Comparison of ENCODE assay signal across 32 cellular contexts in the genomic region with DNA sequence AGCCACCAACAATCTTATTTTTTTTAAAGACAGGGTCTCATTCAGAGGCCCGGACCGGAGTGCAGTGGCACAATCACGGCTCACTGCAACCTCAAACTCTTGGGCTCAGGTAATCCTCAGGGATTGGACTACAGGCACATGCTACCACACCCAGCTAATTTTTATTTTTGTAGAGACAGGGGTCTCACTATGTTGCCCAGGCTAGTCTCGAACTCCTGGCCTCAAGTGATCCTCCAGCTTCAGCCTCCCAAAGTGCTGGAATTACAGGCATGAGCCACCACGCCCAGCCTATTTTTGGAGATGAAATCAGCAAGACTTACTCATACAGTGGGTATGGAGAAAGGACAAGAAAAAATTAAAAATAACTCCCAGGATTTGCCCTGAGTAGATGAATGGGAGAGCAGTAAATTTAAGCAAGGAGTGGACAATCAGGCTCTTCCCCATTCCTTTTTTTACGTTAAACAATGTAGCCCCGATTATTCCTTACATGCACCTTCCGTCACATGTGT. TPM values are rescaled to one million over a fixed set of nuclear protein-coding genes. Genes with fewer than 3 reads are reported as not detected.
A peak's percentile ranks its signal among the peaks of the same experiment; 100 is the strongest.
DNase-seq lines count a peak whose midpoint lies in the region; ATAC-seq and TF ChIP-seq lines count a peak whose summit lies in the region.
"Had no signal": no experiment of that assay in that cellular context is flagged by ENCODE, and none has a peak within 500 bp of the region (broad histone marks: within the 10 kb centered on the region; RNA-seq: fewer than 3 reads in every experiment).

No MANE protein-coding gene starts in this region.

- peak overlapping the region in 1 of 2 donors; percentile 35 for H3K27ac ChIP-seq in coronary artery
- H3K27ac ChIP-seq: A549, cardiac muscle cell, gastrocnemius medialis, KMS-11, Peyer's patch, right atrium auricular region, testis had no signal

- no peak for TF ChIP-seq CTCF in astrocyte of the spinal cord (IDR thresholded peaks at IDR 0.05; ENCODE audit: low read depth, low read length)
- TF ChIP-seq CTCF in fibroblast of the aortic adventitia (IDR thresholded peaks at IDR 0.05; ENCODE audit: insufficient read depth, low read length) = no peak
- TF ChIP-seq CTCF in coronary artery (IDR thresholded peaks at IDR 0.05) = no peak

- DNase-seq in AG20443 (ENCODE audit: low spot score) (peak; percentile 41), HT1080 (ENCODE audit: low read depth) (peak; percentile 48), astrocyte of the spinal cord (ENCODE audit: low read depth, low spot score) (peak; percentile 10), fibroblast of the aortic adventitia (ENCODE audit: low read depth) (peak; percentile 59), coronary artery (ENCODE audit: low spot score) (no peak)
- DNase-seq in activated CD4-positive, alpha-beta T cell treated with anti-CD3 and anti-CD28 coated beads, Interleukin-2, amount 50 U/mL, for 4 hours = no peak
- DNase-seq: activated B cell treated with CpG ODN at 0.5 μM for 24 hours; activated CD4-positive, alpha-beta T cell treated with anti-CD3 and anti-CD28 coated beads, Interleukin-2, amount 50 U/mL, for 1 hour; activated effector memory CD4-positive, alpha-beta T cell treated with anti-CD3 and anti-CD28 coated beads, Interleukin-2, amount 50 U/mL, for 16 hours; activated T-cell treated with anti-CD3 and anti-CD28 coated beads, Interleukin-2, amount 50 U/mL, for 24 hours; CD8-positive, alpha-beta T cell; cortex of kidney; DMS 273 treated with DMSO at 0.1 percent for 48 hours; effector memory CD4-positive, alpha-beta T cell; gastrocnemius medialis; naive B cell; NCI-H1417 treated with DMSO at 0.1 percent for 48 hours; NCI-H2081; NCI-H345; NCI-H69; Peyer's patch; posterior cingulate gyrus; SHP77; stimulated activated CD4-positive, alpha-beta T cell treated with anti-CD3 and anti-CD28 coated beads, Interleukin-2, amount 100 ng/mL, for 24 hours; T1000; testis had no signal

- in situ Hi-C loops in astrocyte of the spinal cord (cut with HindIII; ENCODE audit: low sequenced_read_pairs) = no loop called here

- ATAC-seq in GM21529 (IDR thresholded peaks at IDR 0.05; ENCODE audit: unreplicated experiment) (no peak), GM21723 (IDR thresholded peaks at IDR 0.05; ENCODE audit: unreplicated experiment) (no peak)
- ATAC-seq: A549; CD8-positive, alpha-beta T cell; gastrocnemius medialis had no signal

- H3K4me3 ChIP-seq in astrocyte of the spinal cord (ENCODE audit: low read depth, low read length) = no peak overlapping the region
- no peak overlapping the region for H3K4me3 ChIP-seq in fibroblast of the aortic adventitia (ENCODE audit: low read depth, low read length)
- H3K4me3 ChIP-seq in coronary artery = no peak overlapping the region
- H3K4me3 ChIP-seq: A549, cardiac muscle cell, gastrocnemius medialis, Peyer's patch, right atrium auricular region, testis had no signal

RNA-seq across cellular contexts. Expression of gene FMNL3, which starts 13.2 kb away (rescaled TPM):
- total RNA-seq in HT1080 (2014; rRNA removed; shearing (Covaris generic)) = 42.3 and 44.5 TPM in 2 replicates
- 22.0 and 22.2 TPM in 2 replicates for polyA plus RNA-seq in HT1080 (2015; cell fraction: cytosol; rRNA removed)
- polyA plus RNA-seq in HT1080 (2015; cell fraction: nucleus; rRNA removed) = 55.9 and 56.2 TPM in 2 replicates
- 12.0 and 20.8 TPM in 2 replicates for total RNA-seq in fibroblast of the aortic adventitia (ENCODE audit: low replicate concordance)

RNA-seq across cellular contexts. Expression of gene TMBIM6, which starts 47.4 kb away (rescaled TPM):
- total RNA-seq in HT1080 (2014; rRNA removed; shearing (Covaris generic)) = 419 and 532 TPM in 2 replicates
- 719 and 760 TPM in 2 replicates for polyA plus RNA-seq in HT1080 (2015; cell fraction: cytosol; rRNA removed)
- 901 and 904 TPM in 2 replicates for polyA plus RNA-seq in HT1080 (2015; cell fraction: nucleus; rRNA removed)
- total RNA-seq in fibroblast of the aortic adventitia (ENCODE audit: low replicate concordance) = 238 and 564 TPM in 2 replicates

Comparison
In these comparisons a context has a peak if more than half of its experiments do, and no peak if none do; other contexts are left out.
1. DNase-seq: peak in AG20443 (single experiment), HT1080 (single experiment), astrocyte of the spinal cord (single experiment) and fibroblast of the aortic adventitia (single experiment); none in coronary artery (single experiment) and activated CD4-positive, alpha-beta T cell treated with anti-CD3 and anti-CD28 coated beads, Interleukin-2, amount 50 U/mL, for 4 hours (0 of 2).